ENCODE assay signal across 13 cellular contexts in genomic region chr2:37566517-37566961, GRCh38.
A peak's percentile ranks its signal among the peaks of the same experiment; 100 is the strongest.
DNase-seq lines count a peak whose midpoint lies in the region; TF ChIP-seq lines count a peak whose summit lies in the region.
"Had no signal": no experiment of that assay in that cellular context is flagged by ENCODE, and none has a peak within 500 bp of the region (broad histone marks: within the 10 kb centered on the region; RNA-seq: fewer than 3 reads in every experiment).

No MANE protein-coding gene starts in this region.

- 41 to 55% (median 46%) methylated on average over 5 of the region's 5 CpGs for WGBS in adrenal gland, 4 donors
- WGBS in suprapubic skin, result 57% methylated on average over 5 of the region's 5 CpGs

- no peak overlapping the region for H3K4me3 Mint-ChIP-seq in activated CD4-positive, alpha-beta T cell treated with anti-CD3 and anti-CD28 coated beads, Interleukin-2, amount 10 ng/mL, durations not matched to agents 24 days and 14 days
- H3K4me3 Mint-ChIP-seq: naive thymus-derived CD4-positive, alpha-beta T cell had no signal

- no peaks in the 10 kb centered on the region for H3K36me3 ChIP-seq in adrenal gland (replicated peaks in 1 of 2)
- no peaks in the 10 kb centered on the region for H3K36me3 ChIP-seq in suprapubic skin
- H3K36me3 ChIP-seq: sigmoid colon, WERI-Rb-1 had no signal

- intact Hi-C loops in adrenal gland (cut with DNase I), result no loop called here
- intact Hi-C loops in activated CD4-positive, alpha-beta T cell treated with anti-CD3 and anti-CD28 coated beads, Interleukin-2, amount 10 ng/mL, durations not matched to agents 24 days and 14 days (cut with micrococcal nuclease), result no loop called here

- H3K4me1 Mint-ChIP-seq in activated CD4-positive, alpha-beta T cell treated with anti-CD3 and anti-CD28 coated beads, Interleukin-2, amount 10 ng/mL, durations not matched to agents 24 days and 14 days, result peaks cover 20% of the 10 kb centered on the region

- TF ChIP-seq POLR2A in adrenal gland (IDR thresholded peaks at IDR 0.05), result no peak
- TF ChIP-seq POLR2A in suprapubic skin (IDR thresholded peaks at IDR 0.05), result no peak

- DNase-seq in HT1080 (ENCODE audit: low read depth), result peak; percentile 75
- peak in 4 of 7 donors; percentile 16 to 64 (median 26) for DNase-seq in adrenal gland
- DNase-seq in fibroblast of the conjunctiva (ENCODE audit: low read depth), result peak; percentile 44
- DNase-seq in suprapubic skin (ENCODE audit: low spot score in 2 of 2), result no peak
- DNase-seq in NCI-H146 (lab: John Stamatoyannopoulos, UW), result no peak
- no peak for DNase-seq in activated CD4-positive, alpha-beta T cell treated with anti-CD3 and anti-CD28 coated beads, Interleukin-2, amount 10 ng/mL, durations not matched to agents 24 days and 14 days
- DNase-seq in DMS153 treated with DMSO at 0.1 percent for 48 hours (lab: John Stamatoyannopoulos, UW; ENCODE audit: unreplicated experiment), result no peak
- DNase-seq: naive thymus-derived CD4-positive, alpha-beta T cell; NCI-H1436; NCI-H526 treated with DMSO at 0.1 percent for 48 hours; sigmoid colon; WERI-Rb-1 had no signal

- H3K4me3 ChIP-seq in adrenal gland (no peak overlapping the region), suprapubic skin (no peak overlapping the region)
- H3K4me3 ChIP-seq: sigmoid colon had no signal

- H3K36me3 Mint-ChIP-seq in activated CD4-positive, alpha-beta T cell treated with anti-CD3 and anti-CD28 coated beads, Interleukin-2, amount 10 ng/mL, durations not matched to agents 24 days and 14 days (ENCODE audit: low read depth), result peaks cover 2% of the 10 kb centered on the region
- H3K36me3 Mint-ChIP-seq: naive thymus-derived CD4-positive, alpha-beta T cell had no signal

- H3K9me3 ChIP-seq in adrenal gland (replicated peaks in 1 of 3) (no peaks in the 10 kb centered on the region), suprapubic skin (no peaks in the 10 kb centered on the region)
- H3K9me3 ChIP-seq: sigmoid colon had no signal

- H3K27ac ChIP-seq in adrenal gland, result peak overlapping the region in 2 of 5 donors; percentile 42 to 69
- H3K27ac ChIP-seq in suprapubic skin, result peak overlapping the region; percentile 77
- H3K27ac ChIP-seq: epithelial cell of prostate, WERI-Rb-1 had no signal

- H3K9me3 Mint-ChIP-seq in activated CD4-positive, alpha-beta T cell treated with anti-CD3 and anti-CD28 coated beads, Interleukin-2, amount 10 ng/mL, durations not matched to agents 24 days and 14 days, result peaks cover 15% of the 10 kb centered on the region

- TF ChIP-seq EP300 in suprapubic skin (IDR thresholded peaks at IDR 0.05), result no peak

- H3K27me3 Mint-ChIP-seq in activated CD4-positive, alpha-beta T cell treated with anti-CD3 and anti-CD28 coated beads, Interleukin-2, amount 10 ng/mL, durations not matched to agents 24 days and 14 days, result peaks cover 12% of the 10 kb centered on the region

- H3K27ac Mint-ChIP-seq in activated CD4-positive, alpha-beta T cell treated with anti-CD3 and anti-CD28 coated beads, Interleukin-2, amount 10 ng/mL, durations not matched to agents 24 days and 14 days, result no peak overlapping the region

- peaks cover 0 to 22% of the 10 kb centered on the region in 2 donors for H3K4me1 ChIP-seq in adrenal gland (replicated peaks in 1 of 2)
- H3K4me1 ChIP-seq in suprapubic skin, result peaks cover 21% of the 10 kb centered on the region

- no peaks in the 10 kb centered on the region for H3K27me3 ChIP-seq in adrenal gland
- H3K27me3 ChIP-seq in suprapubic skin, result no peaks in the 10 kb centered on the region
- H3K27me3 ChIP-seq: sigmoid colon had no signal

- TF ChIP-seq CTCF in adrenal gland (IDR thresholded peaks at IDR 0.05) (no peak), suprapubic skin (IDR thresholded peaks at IDR 0.05) (no peak)

Comparison
In these comparisons a context has a peak if more than half of its experiments do, and no peak if none do; other contexts are left out.
1. DNase-seq: peak in HT1080 (single experiment), adrenal gland (4 of 7) and fibroblast of the conjunctiva (single experiment); none in suprapubic skin (0 of 2), NCI-H146 (single experiment), activated CD4-positive, alpha-beta T cell treated with anti-CD3 and anti-CD28 coated beads, Interleukin-2, amount 10 ng/mL, durations not matched to agents 24 days and 14 days (single experiment) and DMS153 treated with DMSO at 0.1 percent for 48 hours (single experiment).